In genomic region chr5:160119142-160119904, GRCh38 we compare ENCODE assay signal across 8 cellular contexts. TPM values are rescaled to one million over a fixed set of nuclear protein-coding genes. Genes with fewer than 3 reads are reported as not detected.
DNase-seq lines count a peak whose midpoint lies in the region; ATAC-seq and TF ChIP-seq lines count a peak whose summit lies in the region.

Gene PWWP2A (minus strand): TSS chr5:160119450. CDS start chr5:160119388, 62 bp downstream.

- H3K4me3 Mint-ChIP-seq in activated T-cell treated with anti-CD3 and anti-CD28 coated beads, Interleukin-2, amount 50 U/mL, for 4 hours, result peak within 1 kb of the TSS; percentile 95

- no peaks in the 10 kb centered on the region for H3K27me3 Mint-ChIP-seq in activated T-cell treated with anti-CD3 and anti-CD28 coated beads, Interleukin-2, amount 50 U/mL, for 4 hours (ENCODE audit: low read depth)

- peaks cover 10% of the 10 kb centered on the region for H3K4me1 Mint-ChIP-seq in activated T-cell treated with anti-CD3 and anti-CD28 coated beads, Interleukin-2, amount 50 U/mL, for 4 hours (ENCODE audit: low read depth)

- TSS peak; percentile 59 for BruUV-seq in Panc1 (replicated peaks; lab: Mats Ljungman, UMichigan)

- H3K36me3 ChIP-seq in Panc1 (ENCODE audit: control insufficient read depth, insufficient read depth, low read length) (no peaks in the 10 kb centered on the region), mucosa of rectum (ENCODE audit: control insufficient read depth in 2 of 2, insufficient read depth in 2 of 2, low read length in 2 of 2) (peaks cover 3 to 13% of the 10 kb centered on the region in 2 donors)

- in situ Hi-C loops in Panc1 (cut with HindIII; ENCODE audit: low pct_unique_long_range_greater_than_20kb, low sequenced_read_pairs), result no loop called here

- H3K9me3 ChIP-seq in Panc1 (ENCODE audit: control insufficient read depth, insufficient read depth, low read depth, low read length), result no peaks in the 10 kb centered on the region
- H3K9me3 ChIP-seq in mucosa of rectum (ENCODE audit: control insufficient read depth in 2 of 2, low read length in 2 of 2), result no peaks in the 10 kb centered on the region

- H3K4me3 ChIP-seq in Panc1 (ENCODE audit: low read depth in 2 of 2, low read length in 2 of 2), result peak within 1 kb of the TSS; percentile 76 to 79
- peak within 1 kb of the TSS; percentile 82 to 87 for H3K4me3 ChIP-seq in mucosa of rectum (ENCODE audit: low read length in 2 of 2)

- no peaks in the 10 kb centered on the region for H3K9me3 Mint-ChIP-seq in activated T-cell treated with anti-CD3 and anti-CD28 coated beads, Interleukin-2, amount 50 U/mL, for 4 hours

- CTCF ChIA-PET in Panc1 (lab: Charles Lee), result interaction anchor here (0.6 to 1.0 kb wide), 2 partner anchors 10 to 38 kb away, joined by 3 to 4 read pairs; no protein-coding TSS in a partner anchor

- TF ChIP-seq POLR2A in erythroblast (IDR thresholded peaks at IDR 0.05; ENCODE audit: low read length), result peak; percentile 88

- peak within 1 kb of the TSS; percentile 74 for H3K27ac ChIP-seq in Panc1 (ENCODE audit: low read length)
- peak within 1 kb of the TSS; percentile 92 to 95 for H3K27ac ChIP-seq in mucosa of rectum (ENCODE audit: low read depth in 2 of 2, low read length in 2 of 2)

- H3K9ac ChIP-seq in mucosa of rectum (ENCODE audit: low read depth in 1 of 2, low read length in 2 of 2), result peak within 1 kb of the TSS; percentile 80 to 94

- peak; percentile 97 for DNase-seq in DMS79 (lab: John Stamatoyannopoulos, UW)
- DNase-seq in KG1 (lab: John Stamatoyannopoulos, UW), result peak; percentile 84
- DNase-seq in Panc1 (ENCODE audit: low read depth, low spot score), result peak; percentile 100
- peak; percentile 94 for DNase-seq in activated T-cell treated with anti-CD3 and anti-CD28 coated beads, Interleukin-2, amount 50 U/mL, for 4 hours
- peak; percentile 100 for DNase-seq in erythroblast (lab: John Stamatoyannopoulos, UW)
- DNase-seq in stimulated activated CD8-positive, alpha-beta memory T cell treated with anti-CD3 and anti-CD28 coated beads, Interleukin-4, amount 100 ng/mL, for 48 hours, result peak; percentile 96

- ATAC-seq in GM21723 (IDR thresholded peaks at IDR 0.05; ENCODE audit: unreplicated experiment) (peak; percentile 90), Panc1 (peak; percentile 98)
- ATAC-seq in activated T-cell treated with anti-CD3 and anti-CD28 coated beads, Interleukin-2, amount 50 U/mL, for 4 hours, result peak; percentile 90 to 92

- intact Hi-C loops in Panc1 (cut with micrococcal nuclease; ENCODE audit: unreplicated experiment), result no loop called here

- H3K36me3 Mint-ChIP-seq in activated T-cell treated with anti-CD3 and anti-CD28 coated beads, Interleukin-2, amount 50 U/mL, for 4 hours (ENCODE audit: insufficient read depth), result peaks cover 5% of the 10 kb centered on the region

- POLR2A ChIA-PET in Panc1 (lab: Charles Lee), result interaction anchor here (0.6 kb wide), 1 partner anchor 46 kb away, joined by 3 read pairs; no protein-coding TSS in a partner anchor

- H3K4me1 ChIP-seq in Panc1 (ENCODE audit: control insufficient read depth, insufficient read depth, low read length), result peaks cover 8% of the 10 kb centered on the region
- H3K4me1 ChIP-seq in mucosa of rectum (ENCODE audit: control insufficient read depth in 2 of 2, insufficient read depth in 2 of 2, low read length in 2 of 2), result peaks cover 0 to 12% of the 10 kb centered on the region in 2 donors

- no peak for TF ChIP-seq CTCF in Panc1 (IDR thresholded peaks at IDR 0.05)

- H3K27me3 ChIP-seq in Panc1 (ENCODE audit: control insufficient read depth, insufficient read depth, low read length) (no peaks in the 10 kb centered on the region), mucosa of rectum (ENCODE audit: control insufficient read depth in 2 of 2, insufficient read depth in 2 of 2, low read length in 2 of 2) (no peaks in the 10 kb centered on the region)

RNA-seq across cellular contexts. Expression of gene PWWP2A, which starts in this region (rescaled TPM):
- total RNA-seq in Panc1 (2021; ENCODE audit: unreplicated experiment), result 22.6 TPM
- 10.4 TPM for polyA plus RNA-seq in Panc1 (2012; ENCODE audit: insufficient read length)
- 10 to 100 TPM; 22.7 to 25.0 (median 24.9) TPM for total RNA-seq in activated T-cell treated with anti-CD3 and anti-CD28 coated beads, Interleukin-2, amount 50 U/mL, for 4 hours

Comparison
In these comparisons a context has a peak if more than half of its experiments do, and no peak if none do; other contexts are left out.
1. Peak in every context shown above with its lines: DNase-seq, ATAC-seq, H3K4me3 ChIP-seq and H3K27ac ChIP-seq.